Comparison of ENCODE assay signal across 8 cellular contexts in genomic region chr12:56488041-56488955, GRCh38. TPM values are rescaled to one million over a fixed set of nuclear protein-coding genes. Genes with fewer than 3 reads are reported as not detected.
DNase-seq lines count a peak whose midpoint lies in the region; ATAC-seq and TF ChIP-seq lines count a peak whose summit lies in the region.

TSS of gene GLS2 (minus strand) at chr12:56488161. CDS start at chr12:56488118, 43 bp downstream.

- H3K27me3 ChIP-seq in NT2/D1 (ENCODE audit: insufficient read depth, insufficient read length), result peaks cover 58% of the 10 kb centered on the region

- peaks cover 22 to 26% of the 10 kb centered on the region in 2 donors for H3K27me3 Mint-ChIP-seq in natural killer cell (ENCODE audit: low read depth in 2 of 2)

- no peaks in the 10 kb centered on the region for H3K36me3 ChIP-seq in NT2/D1 (ENCODE audit: insufficient read depth, insufficient read length, low read length)

- H3K27ac Mint-ChIP-seq in natural killer cell, result peak within 1 kb of the TSS in 1 of 2 donors; percentile 71

- peak within 1 kb of the TSS; percentile 73 for H3K4me3 ChIP-seq in NT2/D1 (ENCODE audit: insufficient read length, low read depth)

- no peaks in the 10 kb centered on the region for H3K9me3 Mint-ChIP-seq in natural killer cell

- H3K4me1 ChIP-seq in NT2/D1 (ENCODE audit: insufficient read depth, insufficient read length), result peaks cover 6% of the 10 kb centered on the region

- H3K4me1 Mint-ChIP-seq in natural killer cell, result peaks cover 13 to 18% of the 10 kb centered on the region in 2 donors

- H3K9ac ChIP-seq in NT2/D1 (ENCODE audit: insufficient read length, low read depth), result peak within 1 kb of the TSS; percentile 74

- DNase-seq in AG20443 (ENCODE audit: low spot score) (peak; percentile 93), NT2/D1 (ENCODE audit: low read depth, low spot score) (peak; percentile 65), fibroblast of the conjunctiva (ENCODE audit: low read depth) (peak; percentile 34), natural killer cell (peak; percentile 64)
- peak; percentile 88 for DNase-seq in activated effector memory CD4-positive, alpha-beta T cell treated with anti-CD3 and anti-CD28 coated beads, Interleukin-2, amount 50 U/mL, for 16 hours
- peak; percentile 58 to 83 (median 72) for DNase-seq in stimulated activated naive CD4-positive, alpha-beta T cell (lab: John Stamatoyannopoulos, UW)

- peaks cover 16% of the 10 kb centered on the region; the same call in 1 of the 2 replicates for H3K9me3 ChIP-seq in NT2/D1 (ENCODE audit: insufficient read depth, low read length)

- no peak for TF ChIP-seq CTCF in natural killer cell (IDR thresholded peaks at IDR 0.05)

- peak within 1 kb of the TSS; percentile 95 for H3K4me3 Mint-ChIP-seq in natural killer cell

- no peaks in the 10 kb centered on the region for H3K36me3 Mint-ChIP-seq in natural killer cell

- ATAC-seq in GM19324 (IDR thresholded peaks at IDR 0.05; ENCODE audit: low FRiP score, unreplicated experiment), result peak; percentile 88
- ATAC-seq in HG03521 (IDR thresholded peaks at IDR 0.05; ENCODE audit: unreplicated experiment), result peak; percentile 84
- ATAC-seq in natural killer cell, result peak; percentile 96 to 99 (median 98)

- intact Hi-C loops in natural killer cell (cut with micrococcal nuclease), result no loop called here

RNA-seq across cellular contexts. Expression of gene GLS2, which starts in this region (rescaled TPM):
- total RNA-seq in natural killer cell, result 1 to 10 TPM; 1.2 to 1.6 (median 1.6) TPM

Comparison
In these comparisons a context has a peak if more than half of its experiments do, and no peak if none do; other contexts are left out.
1. Peak in every context shown above with its lines: DNase-seq, ATAC-seq and H3K4me3 ChIP-seq.
2. DNase-seq: peak in every context shown above with its lines; median percentile 93 in AG20443; 88 in activated effector memory CD4-positive, alpha-beta T cell treated with anti-CD3 and anti-CD28 coated beads, Interleukin-2, amount 50 U/mL, for 16 hours; 72 in stimulated activated naive CD4-positive, alpha-beta T cell; 65 in NT2/D1; 64 in natural killer cell; 34 in fibroblast of the conjunctiva.